9 cellular contexts compared by ENCODE assay signal in the genomic region with DNA sequence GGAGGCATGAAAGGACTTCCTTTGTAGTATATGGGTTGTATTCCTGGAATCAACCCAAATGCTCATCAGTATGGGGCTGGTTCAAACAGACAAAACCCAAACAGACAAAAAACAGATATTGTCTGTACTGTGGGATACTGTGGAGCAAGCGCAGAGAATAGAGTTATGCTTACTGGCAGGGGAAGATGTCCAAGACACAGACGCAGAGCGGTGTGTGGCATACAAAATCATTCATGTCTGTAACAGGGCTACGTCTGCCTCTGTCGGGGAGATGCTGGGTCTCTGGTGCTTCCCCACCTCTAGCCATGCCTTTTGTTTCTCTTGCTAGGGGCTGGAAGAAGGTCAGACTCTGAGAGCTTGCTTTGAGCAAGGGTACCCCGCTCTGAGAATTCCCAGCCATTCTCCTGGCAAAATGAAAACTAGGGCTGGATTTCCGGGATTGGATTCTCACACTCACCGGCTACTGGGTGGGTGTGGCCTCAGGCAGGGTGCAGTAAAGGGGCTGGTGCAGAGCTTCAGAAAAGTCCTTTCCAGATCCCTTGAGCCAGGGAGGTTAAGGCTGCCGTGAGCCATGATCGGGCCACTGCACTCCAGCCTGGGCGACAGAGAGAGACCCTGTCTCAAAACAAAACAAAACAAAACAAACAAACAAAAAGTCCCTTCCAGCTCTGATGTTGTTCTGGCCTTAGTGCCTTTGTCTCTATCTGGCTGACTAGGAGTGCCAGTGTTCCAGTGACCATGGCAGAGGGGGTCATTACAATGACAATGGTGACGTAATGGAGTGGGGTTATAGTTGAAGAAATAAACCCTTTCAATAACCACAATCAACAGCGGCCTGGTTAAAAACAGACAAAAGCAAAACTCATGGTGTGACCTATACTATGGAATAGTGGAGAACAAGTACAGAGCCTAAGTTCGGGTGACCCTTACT. TPM values are rescaled to one million over a fixed set of nuclear protein-coding genes. Genes with fewer than 3 reads are reported as not detected.
DNase-seq lines count a peak whose midpoint lies in the region; ATAC-seq and TF ChIP-seq lines count a peak whose summit lies in the region.
"Had no signal": no experiment of that assay in that cellular context is flagged by ENCODE, and none has a peak within 500 bp of the region (broad histone marks: within the 10 kb centered on the region; RNA-seq: fewer than 3 reads in every experiment).

No MANE protein-coding gene starts in this region.

- intact Hi-C loops in left lung (cut with DNase I) = no loop called here

- H3K9me3 ChIP-seq in left lung = no peaks in the 10 kb centered on the region

- peaks cover 0 to 12% of the 10 kb centered on the region in 2 donors for H3K4me1 ChIP-seq in left lung

- in situ Hi-C loops in T47D (cut with HindIII; ENCODE audit: low pct_unique_long_range_greater_than_20kb, low sequenced_read_pairs) = no loop called here

- H3K4me3 ChIP-seq in left lung = no peak overlapping the region
- H3K4me3 ChIP-seq: spleen had no signal

- DNase-seq in COLO668 (lab: John Stamatoyannopoulos, UW; ENCODE audit: unreplicated experiment) (peak; percentile 31), NCI-H1092 treated with DMSO at 0.1 percent for 48 hours (lab: John Stamatoyannopoulos, UW) (peak; percentile 44), T47D (ENCODE audit: low read depth in 1 of 2, low spot score in 1 of 2) (peak; percentile 22 to 47), left lung (no peak), Kasumi-1 (lab: John Stamatoyannopoulos, UW) (no peak), amniotic stem cell (lab: John Stamatoyannopoulos, UW) (no peak)
- DNase-seq: spleen had no signal

- peaks cover 38 to 50% of the 10 kb centered on the region in 2 donors for H3K27me3 ChIP-seq in left lung

- H3K36me3 ChIP-seq in left lung = no peaks in the 10 kb centered on the region
- H3K36me3 ChIP-seq: spleen had no signal

- no peak for TF ChIP-seq CTCF in left lung (IDR thresholded peaks at IDR 0.05)

- ATAC-seq in left lung (peak; percentile 77), GM19452 (IDR thresholded peaks at IDR 0.05; ENCODE audit: unreplicated experiment) (no peak), HG03520 (IDR thresholded peaks at IDR 0.05; ENCODE audit: unreplicated experiment) (no peak)

- H3K27ac ChIP-seq in left lung = no peak overlapping the region
- H3K27ac ChIP-seq: spleen had no signal

RNA-seq across cellular contexts. Expression of a gene that starts 2.9 kb away (rescaled TPM):
- total RNA-seq in left lung = 1 to 10 TPM in 1 of 2 donors, under 1 TPM in 1; 0.52 to 1.9 TPM

Comparison
In these comparisons a context has a peak if more than half of its experiments do, and no peak if none do; other contexts are left out.
1. DNase-seq: peak in COLO668 (single experiment), NCI-H1092 treated with DMSO at 0.1 percent for 48 hours (single experiment) and T47D (2 of 2); none in left lung (0 of 2), Kasumi-1 (0 of 2) and amniotic stem cell (single experiment).